ENCODE assay signal across 8 cellular contexts in genomic region chr10:61896854-61897661, GRCh38. TPM values are rescaled to one million over a fixed set of nuclear protein-coding genes. Genes with fewer than 3 reads are reported as not detected.
A peak's percentile ranks its signal among the peaks of the same experiment; 100 is the strongest.
DNase-seq lines count a peak whose midpoint lies in the region; ATAC-seq and TF ChIP-seq lines count a peak whose summit lies in the region.

No MANE protein-coding gene starts in this region.

- no peaks in the 10 kb centered on the region for H3K36me3 ChIP-seq in HUES48 (ENCODE audit: control insufficient read depth, insufficient read depth, low read length)
- H3K36me3 ChIP-seq in skeletal muscle satellite cell (ENCODE audit: insufficient read depth, low read length): no peaks in the 10 kb centered on the region

- DNase-seq in G401 (ENCODE audit: low spot score): peak; percentile 78
- peak in 33 of 34 experiments; percentile 2 to 70 (median 38) for DNase-seq in T-cell
- DNase-seq in MCF 10A (ENCODE audit: unreplicated experiment): peak; percentile 80
- DNase-seq in iPS-NIHi11 (ENCODE audit: low spot score): peak; percentile 87
- DNase-seq in NCI-H774 (lab: John Stamatoyannopoulos, UW): no peak

- H3K9me3 Mint-ChIP-seq in T-cell: no peaks in the 10 kb centered on the region
- H3K9me3 Mint-ChIP-seq in MCF 10A (ENCODE audit: unreplicated experiment): no peaks in the 10 kb centered on the region

- H3K36me3 Mint-ChIP-seq in T-cell (no peaks in the 10 kb centered on the region), MCF 10A (ENCODE audit: insufficient read depth, unreplicated experiment) (no peaks in the 10 kb centered on the region)

- ATAC-seq in GM21526 (IDR thresholded peaks at IDR 0.05; ENCODE audit: low FRiP score, unreplicated experiment) (peak; percentile 61), T-cell (replicated peaks in 1 of 4) (peak; percentile 54 to 67 (median 64))

- CTCF ChIA-PET in T-cell (lab: Charles Lee): interaction anchor here (0.5 to 4.4 kb wide), 48 partner anchors 9 to 370 kb away, joined by 3 to 36 read pairs (median 4); no protein-coding TSS in a partner anchor
- CTCF ChIA-PET in MCF 10A (lab: Yijun Ruan, JAX): interaction anchor here (0.5 to 2.4 kb wide), 37 partner anchors 8 to 1745 kb away, joined by 3 to 17 read pairs (median 3); no protein-coding TSS in a partner anchor

- H3K27ac Mint-ChIP-seq in T-cell (peak overlapping the region; percentile 87), MCF 10A (ENCODE audit: low read depth, unreplicated experiment) (no peak overlapping the region)

- in situ Hi-C loops in G401 (cut with HindIII; ENCODE audit: low sequenced_read_pairs): no loop called here

- intact Hi-C loops in MCF 10A (cut with micrococcal nuclease): no loop called here

- H3K9me3 ChIP-seq in HUES48 (ENCODE audit: control insufficient read depth, insufficient read depth, low read length) (no peaks in the 10 kb centered on the region), skeletal muscle satellite cell (replicated peaks; ENCODE audit: low read length) (no peaks in the 10 kb centered on the region)

- H3K9ac ChIP-seq in HUES48 (ENCODE audit: low read depth, low read length) (no peak overlapping the region), skeletal muscle satellite cell (ENCODE audit: low read depth, low read length) (peak overlapping the region; percentile 34)

- H3K27ac ChIP-seq in HUES48 (ENCODE audit: low read depth, low read length): no peak overlapping the region

- POLR2A ChIA-PET in T-cell (lab: Charles Lee): interaction anchor here (0.5 to 0.7 kb wide), 10 partner anchors 29 to 1995 kb away, joined by 3 to 12 read pairs (median 4); no protein-coding TSS in a partner anchor
- POLR2A ChIA-PET in MCF 10A (lab: Yijun Ruan, JAX): interaction anchor here (0.6 to 10.0 kb wide), 5 partner anchors 11 to 1219 kb away, joined by 3 to 118 read pairs (median 3); no protein-coding TSS in a partner anchor

- no TSS peak for BruUV-seq in MCF 10A (replicated peaks; lab: Mats Ljungman, UMichigan)

- peak overlapping the region; percentile 76 to 83 (median 81) for H3K4me3 Mint-ChIP-seq in T-cell
- peak overlapping the region; percentile 50 for H3K4me3 Mint-ChIP-seq in MCF 10A (ENCODE audit: unreplicated experiment)

- H3K4me1 Mint-ChIP-seq in T-cell: peaks cover 33 to 42% (median 34%) of the 10 kb centered on the region in 3 donors
- peaks cover 33% of the 10 kb centered on the region for H3K4me1 Mint-ChIP-seq in MCF 10A (ENCODE audit: insufficient read depth, unreplicated experiment)

- H3K27me3 Mint-ChIP-seq in T-cell: no peaks in the 10 kb centered on the region
- H3K27me3 Mint-ChIP-seq in MCF 10A (ENCODE audit: insufficient read depth, unreplicated experiment): no peaks in the 10 kb centered on the region

- H3K27me3 ChIP-seq in HUES48 (ENCODE audit: control insufficient read depth, insufficient read depth, low read length) (peaks cover 40% of the 10 kb centered on the region), skeletal muscle satellite cell (ENCODE audit: control insufficient read depth, insufficient read depth, low read length) (no peaks in the 10 kb centered on the region)

- H3K4me1 ChIP-seq in HUES48 (ENCODE audit: control insufficient read depth, insufficient read depth, low read length): peaks cover 24% of the 10 kb centered on the region
- peaks cover 37% of the 10 kb centered on the region for H3K4me1 ChIP-seq in skeletal muscle satellite cell (ENCODE audit: control insufficient read depth, insufficient read depth, low read length)

- H3K4me3 ChIP-seq in HUES48 (ENCODE audit: low read depth, low read length) (peak overlapping the region; percentile 58), skeletal muscle satellite cell (ENCODE audit: low read length) (peak overlapping the region; percentile 49)

- H3K4me2 ChIP-seq in skeletal muscle satellite cell (ENCODE audit: low read length): peak overlapping the region; percentile 95

- peak; percentile 50 for TF ChIP-seq CTCF in MCF 10A (IDR thresholded peaks at IDR 0.05; ENCODE audit: unreplicated experiment)

RNA-seq across cellular contexts. Expression of gene ARID5B, which starts 4.4 kb away (rescaled TPM):
- total RNA-seq in G401 (2014; rRNA removed; shearing (Covaris generic)): 8.6 and 12.4 TPM in 2 replicates
- total RNA-seq in T-cell (10 to 100 TPM; 34.0 to 75.5 (median 42.5) TPM), MCF 10A (2022) (10.9 and 12.2 TPM in 2 replicates)
- 22.3 and 30.4 TPM in 2 replicates for total RNA-seq in skeletal muscle satellite cell (2012; rRNA removed)
